Comparison of ENCODE assay signal across 1 cellular context in the genomic region with DNA sequence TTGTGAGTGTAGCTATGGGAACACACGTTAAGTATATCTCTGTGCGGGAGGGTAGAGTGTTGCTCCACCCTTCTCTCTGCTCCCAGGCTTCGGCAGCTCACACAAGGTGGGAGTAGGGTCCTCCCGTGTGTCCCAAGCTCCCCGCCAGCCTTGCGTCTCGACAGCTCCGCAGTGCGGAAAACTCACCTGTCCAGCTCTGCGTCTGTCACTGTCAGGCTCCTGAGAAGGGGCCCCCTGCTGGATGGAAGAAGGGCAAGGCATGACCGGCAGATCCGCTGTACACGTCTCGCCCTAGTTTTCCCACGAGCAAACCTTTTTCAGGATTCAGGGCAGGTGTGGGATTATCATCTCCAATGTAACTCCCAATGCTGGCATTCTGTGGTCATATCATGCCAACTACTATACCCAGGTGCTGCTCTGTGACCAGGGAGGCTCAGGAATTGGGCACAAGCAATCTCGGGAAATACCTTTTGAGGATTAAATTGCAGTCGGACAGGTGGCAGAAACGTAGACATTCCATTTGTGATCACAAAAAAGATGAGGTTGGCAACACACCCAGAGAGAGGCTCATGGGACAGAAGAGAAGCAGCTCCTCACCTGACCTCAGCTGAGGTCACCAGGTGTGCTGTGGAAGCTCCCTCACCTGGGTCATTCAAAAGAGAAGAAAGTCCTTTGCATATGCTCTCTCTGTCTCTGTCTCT.
TF ChIP-seq lines count a peak whose summit lies in the region.

No MANE protein-coding gene starts in this region.

TF ChIP-seq in H1, 55 proteins besides CTCF, POLR2A, EP300 and RAD21 (continued from another document):
- TF ChIP-seq ATF3 (IDR thresholded peaks at IDR 0.05; ENCODE audit: insufficient read depth, low read depth, low read length) (no peak), CHD7 (IDR thresholded peaks at IDR 0.05; ENCODE audit: insufficient replicate concordance, low read length) (no peak), PHF8 (conservative IDR thresholded peaks at IDR 0.05; ENCODE audit: low read depth, low read length) (no peak), CHD1 (IDR thresholded peaks at IDR 0.05; ENCODE audit: low read depth, low read length) (no peak), SP4 (IDR thresholded peaks at IDR 0.05; ENCODE audit: low read length) (no peak), POU5F1 (IDR thresholded peaks at IDR 0.05; ENCODE audit: low read depth, low read length) (no peak), SUZ12 (IDR thresholded peaks at IDR 0.05; ENCODE audit: low read length) (no peak), GABPA (IDR thresholded peaks at IDR 0.05; ENCODE audit: borderline replicate concordance, insufficient read depth, low read length) (no peak)
- TF ChIP-seq, protein P1, sequence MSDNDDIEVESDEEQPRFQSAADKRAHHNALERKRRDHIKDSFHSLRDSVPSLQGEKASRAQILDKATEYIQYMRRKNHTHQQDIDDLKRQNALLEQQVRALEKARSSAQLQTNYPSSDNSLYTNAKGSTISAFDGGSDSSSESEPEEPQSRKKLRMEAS (IDR thresholded peaks at IDR 0.05) = no peak
TF ChIP-seq in H1: peak in this region for 0.
